23 cellular contexts compared by ENCODE assay signal in genomic region chr11:65685981-65686380, GRCh38. TPM values are rescaled to one million over a fixed set of nuclear protein-coding genes. Genes with fewer than 3 reads are reported as not detected.
DNase-seq lines count a peak whose midpoint lies in the region; ATAC-seq, FAIRE-seq and TF ChIP-seq lines count a peak whose summit lies in the region.
"Had no signal": no experiment of that assay in that cellular context is flagged by ENCODE, and none has a peak within 500 bp of the region (broad histone marks: within the 10 kb centered on the region; RNA-seq: fewer than 3 reads in every experiment).

No MANE protein-coding gene starts in this region.

- TF ChIP-seq RAD21 in H1 (IDR thresholded peaks at IDR 0.05 in 1 of 2, conservative IDR thresholded peaks at IDR 0.05 in 1 of 2; ENCODE audit: low read depth in 2 of 2, low read length in 2 of 2), result no peak

- no peak overlapping the region for H3K14ac ChIP-seq in H1 (ENCODE audit: insufficient read length)

- no peak overlapping the region for H2BK5ac ChIP-seq in H1 (ENCODE audit: low read depth, low read length)

- H2AFZ ChIP-seq in H1 (ENCODE audit: low read length), result no peak overlapping the region

- H3K27me3 Mint-ChIP-seq in CD8-positive, alpha-beta memory T cell, result peaks cover 6 to 19% of the 10 kb centered on the region in 2 donors

- TF ChIP-seq EP300 in H1 (IDR thresholded peaks at IDR 0.05; ENCODE audit: borderline replicate concordance in 1 of 2, low read depth in 2 of 2, low read length in 2 of 2) (no peak), sigmoid colon (IDR thresholded peaks at IDR 0.05) (no peak)

- H3K27me3 ChIP-seq in H1 (replicated peaks in 1 of 4; ENCODE audit: control insufficient read depth in 3 of 4, extremely low read depth in 1 of 4, insufficient read depth in 3 of 4, low read length in 3 of 4) (no peaks in the 10 kb centered on the region), right atrium auricular region (no peaks in the 10 kb centered on the region), sigmoid colon (no peaks in the 10 kb centered on the region)
- no peaks in the 10 kb centered on the region for H3K27me3 ChIP-seq in CD8-positive, alpha-beta memory T cell (ENCODE audit: insufficient read depth, low read length, poor library complexity, severe bottlenecking)
- H3K27me3 ChIP-seq: BLaER1 treated with 17β-estradiol and CSF1 and Interleukin-3, amounts not matched to agents 10 nM and 100 nM; SJCRH30 had no signal

- no peaks in the 10 kb centered on the region for H3K36me3 Mint-ChIP-seq in CD8-positive, alpha-beta memory T cell
- H3K36me3 Mint-ChIP-seq: CD4-positive, alpha-beta memory T cell had no signal

- 86% methylated on average over 7 of the region's 8 CpGs; no CpG with 5 or more reads in 1 of the 2 experiments for WGBS in H1 (ENCODE audit: extremely low coverage in 1 of 2, insufficient coverage in 1 of 2, insufficient read length in 1 of 2, insufficient replicate concordance in 2 of 2, low coverage in 1 of 2, low lambda C conversion rate in 2 of 2, missing lambda C conversion rate in 1 of 2), 2 experiments
- WGBS in sigmoid colon, 2 donors, result 86 to 87% methylated on average over 8 of the region's 8 CpGs

- TF ChIP-seq POLR2A in H1 (IDR thresholded peaks at IDR 0.05; ENCODE audit: control extremely low read depth in 1 of 2, low read depth in 2 of 2, low read length in 2 of 2) (no peak), sigmoid colon (IDR thresholded peaks at IDR 0.05) (no peak)

- no peaks in the 10 kb centered on the region for H3K36me3 ChIP-seq in H1 (ENCODE audit: control insufficient read depth in 2 of 4, insufficient read depth in 4 of 4, low read length in 3 of 4)
- H3K36me3 ChIP-seq in right atrium auricular region, result no peaks in the 10 kb centered on the region
- H3K36me3 ChIP-seq in sigmoid colon, result no peaks in the 10 kb centered on the region
- H3K36me3 ChIP-seq in CD8-positive, alpha-beta memory T cell (ENCODE audit: insufficient read depth, low read length), result no peaks in the 10 kb centered on the region
- H3K36me3 ChIP-seq: BLaER1 treated with 17β-estradiol and CSF1 and Interleukin-3, amounts not matched to agents 10 nM and 100 nM; SJCRH30 had no signal

- no peak overlapping the region for H3K27ac Mint-ChIP-seq in CD8-positive, alpha-beta memory T cell
- H3K27ac Mint-ChIP-seq: CD4-positive, alpha-beta memory T cell had no signal

- POLR2A ChIA-PET in H1 (lab: Charles Lee; ENCODE audit: partially characterized antibody), result interaction anchor here (1.0 kb wide), 1 partner anchor 147 kb away, joined by 3 read pairs; no protein-coding TSS in a partner anchor
- POLR2A ChIA-PET in CD8-positive, alpha-beta memory T cell (lab: Charles Lee), result no interaction called here

- intact Hi-C loops in Right ventricle myocardium superior (cut with DNase I) (no loop called here), sigmoid colon (cut with DNase I) (no loop called here)

- ATAC-seq in Right ventricle myocardium superior (ENCODE audit: poor library complexity) (peak; percentile 63), GM18867 (IDR thresholded peaks at IDR 0.05; ENCODE audit: unreplicated experiment) (no peak), HG02970 (IDR thresholded peaks at IDR 0.05; ENCODE audit: low FRiP score, unreplicated experiment) (no peak)

- H3K4me2 ChIP-seq in H1 (ENCODE audit: insufficient read depth in 1 of 2, low read depth in 2 of 2, low read length in 2 of 2), result no peak overlapping the region
- H3K4me2 ChIP-seq: BLaER1 treated with 17β-estradiol and CSF1 and Interleukin-3, amounts not matched to agents 10 nM and 100 nM had no signal

- H4K91ac ChIP-seq in H1 (replicated peaks; ENCODE audit: insufficient read length, low read length), result no peak overlapping the region

- no peak overlapping the region for H3K18ac ChIP-seq in H1 (ENCODE audit: extremely low read depth, low read length)

- no peaks in the 10 kb centered on the region; a peak in 1 of 7 replicates for H3K4me1 ChIP-seq in H1 (replicated peaks in 1 of 4; ENCODE audit: control insufficient read depth in 3 of 4, insufficient read depth in 4 of 4, low read length in 3 of 4)
- no peaks in the 10 kb centered on the region for H3K4me1 ChIP-seq in right atrium auricular region
- H3K4me1 ChIP-seq in sigmoid colon, result peaks cover 0 to 13% (median 9%) of the 10 kb centered on the region in 4 donors
- no peaks in the 10 kb centered on the region for H3K4me1 ChIP-seq in CD8-positive, alpha-beta memory T cell (ENCODE audit: insufficient read depth, low read length)
- H3K4me1 ChIP-seq: Caco-2, SJCRH30 had no signal

- no peak overlapping the region for H2BK20ac ChIP-seq in H1 (ENCODE audit: low read length)

- H3K9me3 Mint-ChIP-seq in CD8-positive, alpha-beta memory T cell, result no peaks in the 10 kb centered on the region
- H3K9me3 Mint-ChIP-seq: CD4-positive, alpha-beta memory T cell had no signal

- TF ChIP-seq CTCF in H1 (IDR thresholded peaks at IDR 0.05; ENCODE audit: control extremely low read depth in 1 of 3, insufficient read depth in 1 of 3, low read depth in 1 of 3, low read length in 3 of 3) (no peak), right atrium auricular region (IDR thresholded peaks at IDR 0.05) (no peak), sigmoid colon (IDR thresholded peaks at IDR 0.05) (peak in 1 of 4 experiments; percentile 14)

- no peak overlapping the region for H3K23ac ChIP-seq in H1 (ENCODE audit: insufficient read length)

- H3K4me3 Mint-ChIP-seq in CD8-positive, alpha-beta memory T cell, result no peak overlapping the region
- H3K4me3 Mint-ChIP-seq: CD4-positive, alpha-beta memory T cell had no signal

- no peak overlapping the region for H3K4ac ChIP-seq in H1 (replicated peaks; ENCODE audit: insufficient read length, low read depth, low read length)

- H3K4me1 Mint-ChIP-seq in CD8-positive, alpha-beta memory T cell, result no peaks in the 10 kb centered on the region
- H3K4me1 Mint-ChIP-seq: CD4-positive, alpha-beta memory T cell had no signal

- peak overlapping the region; percentile 72 for H2BK120ac ChIP-seq in H1 (replicated peaks; ENCODE audit: low read depth, low read length)

- CTCF ChIA-PET in H1 (lab: Charles Lee; ENCODE audit: partially characterized antibody), result interaction anchor here (0.7 kb wide), 1 partner anchor 92 kb away, joined by 3 read pairs; no protein-coding TSS in a partner anchor
- CTCF ChIA-PET in CD8-positive, alpha-beta memory T cell (lab: Charles Lee), result no interaction called here

- FAIRE-seq in H1 (lab: Jason Lieb, UNC), result no peak
- FAIRE-seq: A204.1, G401.6, RCC 7860 had no signal

- H3K27ac ChIP-seq in H1 (ENCODE audit: low read depth, low read length), result no peak overlapping the region
- H3K27ac ChIP-seq in right atrium auricular region, result peak overlapping the region; percentile 21 to 49
- H3K27ac ChIP-seq in sigmoid colon, result peak overlapping the region; percentile 17 to 75 (median 58)
- H3K27ac ChIP-seq in CD8-positive, alpha-beta memory T cell (ENCODE audit: low read depth, low read length), result no peak overlapping the region
- H3K27ac ChIP-seq: BLaER1 treated with 17β-estradiol and CSF1 and Interleukin-3, amounts not matched to agents 10 nM and 100 nM; SJCRH30 had no signal

- H2AK5ac ChIP-seq in H1 (ENCODE audit: low read depth, low read length), result no peak overlapping the region

- H4K20me1 ChIP-seq in H1 (replicated peaks in 1 of 2; ENCODE audit: control insufficient read depth in 1 of 2, insufficient read depth in 2 of 2, low read length in 2 of 2), result no peaks in the 10 kb centered on the region
- H4K20me1 ChIP-seq: BLaER1 treated with 17β-estradiol and CSF1 and Interleukin-3, amounts not matched to agents 10 nM and 100 nM had no signal

- no peak overlapping the region; a peak in 1 of 7 replicates for H3K9ac ChIP-seq in H1 (replicated peaks in 1 of 4; ENCODE audit: extremely low read depth in 1 of 4, low read depth in 3 of 4, low read length in 3 of 4)
- H3K9ac ChIP-seq: BLaER1 treated with 17β-estradiol and CSF1 and Interleukin-3, amounts not matched to agents 10 nM and 100 nM had no signal

- H2BK12ac ChIP-seq in H1 (ENCODE audit: low read depth, low read length), result no peak overlapping the region

- H3K79me1 ChIP-seq in H1 (ENCODE audit: low read depth, low read length), result no peaks in the 10 kb centered on the region

- H3K23me2 ChIP-seq in H1 (ENCODE audit: low read depth, low read length), result no peaks in the 10 kb centered on the region

- H2BK15ac ChIP-seq in H1 (ENCODE audit: low read length), result no peak overlapping the region

- peak overlapping the region; percentile 84; the same call in 1 of the 2 replicates for H4K8ac ChIP-seq in H1 (ENCODE audit: extremely low read depth, insufficient read depth, low read length)

- H3K56ac ChIP-seq in H1 (replicated peaks; ENCODE audit: insufficient read length, low read depth, low read length), result no peak overlapping the region

- no peak overlapping the region for H4K5ac ChIP-seq in H1 (ENCODE audit: insufficient read length, low read depth, low read length)

- no peaks in the 10 kb centered on the region for H3K79me2 ChIP-seq in H1 (ENCODE audit: control insufficient read depth in 1 of 2, insufficient read depth in 2 of 2, low read length in 2 of 2)

- H3K9me3 ChIP-seq in H1 (ENCODE audit: insufficient read depth in 2 of 2, low read depth in 1 of 2, low read length in 1 of 2) (no peaks in the 10 kb centered on the region), right atrium auricular region (no peaks in the 10 kb centered on the region), sigmoid colon (no peaks in the 10 kb centered on the region)
- no peaks in the 10 kb centered on the region for H3K9me3 ChIP-seq in CD8-positive, alpha-beta memory T cell (ENCODE audit: low read length)
- H3K9me3 ChIP-seq: BLaER1 treated with 17β-estradiol and CSF1 and Interleukin-3, amounts not matched to agents 10 nM and 100 nM; Caco-2; SJCRH30 had no signal

- DNase-seq in H1 (ENCODE audit: low read depth in 1 of 2, low spot score in 2 of 2) (no peak), Right ventricle myocardium superior (no peak), right atrium auricular region (ENCODE audit: low spot score) (no peak), sigmoid colon (peak; percentile 74), H4 (ENCODE audit: low spot score) (no peak)
- DNase-seq in CD8-positive, alpha-beta memory T cell, result no peak
- DNase-seq: Caco-2; CD4-positive, alpha-beta memory T cell; Karpas-422; NCI-H1092 treated with DMSO at 0.1 percent for 48 hours; NCI-H1436; NCI-H187 treated with DMSO at 0.1 percent for 48 hours; NCI-H2171 treated with DMSO at 0.1 percent for 48 hours; NCI-H446; NCI-H524 treated with DMSO at 0.1 percent for 48 hours; NCI-H774; SJCRH30 had no signal

- H3K4me3 ChIP-seq in H1 (ENCODE audit: extremely low read depth in 1 of 4, insufficient read depth in 2 of 4, low read depth in 3 of 4, low read length in 4 of 4) (no peak overlapping the region), right atrium auricular region (no peak overlapping the region), sigmoid colon (no peak overlapping the region)
- H3K4me3 ChIP-seq in CD8-positive, alpha-beta memory T cell (ENCODE audit: low read length), result no peak overlapping the region
- H3K4me3 ChIP-seq: BLaER1 treated with 17β-estradiol and CSF1 and Interleukin-3, amounts not matched to agents 10 nM and 100 nM; SJCRH30 had no signal

RNA-seq across cellular contexts. Expression of gene RELA, which starts 23.3 kb away (rescaled TPM):
- total RNA-seq in H1 (2021; fragmentation: NEBNext Ultra II Directional; extraction: Animal tissue kit (Norgen Biotek cat#: 25700)), result 25.5 and 27.5 TPM in 2 replicates
- polyA plus RNA-seq in H1 (2011; rRNA removed) (21.9 and 28.8 TPM in 2 replicates), sigmoid colon (10 to 100 TPM; 33.6 to 45.6 (median 37.5) TPM)
- 13.3 TPM for polyA plus RNA-seq in H1 (2011; cell fraction: cytosol; rRNA removed)
- 67.2 TPM for polyA plus RNA-seq in H1 (2011; cell fraction: nucleus; rRNA removed)
- 22.2 to 30.9 TPM (median 25.1 TPM) in 4 replicates for polyA plus RNA-seq in H1 (2012, experiment 1 of 2)
- polyA plus RNA-seq in H1 (2012, experiment 2 of 2), result 24.7 TPM
- polyA plus RNA-seq in H1 (2013, experiment 1 of 2), result 23.9 TPM
- polyA plus RNA-seq in H1 (2013, experiment 2 of 2), result 22.6 TPM
- 20.0 and 30.6 TPM in 2 replicates for polyA minus RNA-seq in H1 (2011; rRNA and poly(A)+ RNA removed)
- polyA minus RNA-seq in H1 (2011; cell fraction: cytosol; rRNA and poly(A)+ RNA removed), result 13.8 TPM
- 29.0 TPM for polyA minus RNA-seq in H1 (2011; cell fraction: nucleus; rRNA and poly(A)+ RNA removed)
- total RNA-seq in Right ventricle myocardium superior (31.0 TPM), right atrium auricular region (10 to 100 TPM; 30.7 to 54.9 TPM), sigmoid colon (10 to 100 TPM; 36.4 to 62.6 (median 46.9) TPM)
- 10 to 100 TPM; 87.3 to 89.7 TPM for total RNA-seq in CD8-positive, alpha-beta memory T cell
- polyA plus RNA-seq in CD8-positive, alpha-beta memory T cell, result 76.0 TPM
- total RNA-seq in H4 (2014; rRNA removed; shearing (Covaris generic)), result 26.3 and 48.1 TPM in 2 replicates

RNA-seq across cellular contexts. Expression of gene KAT5, which starts 26.1 kb away (rescaled TPM):
- 36.4 and 37.4 TPM in 2 replicates for total RNA-seq in H1 (2021; fragmentation: NEBNext Ultra II Directional; extraction: Animal tissue kit (Norgen Biotek cat#: 25700))
- polyA plus RNA-seq in H1 (2011; rRNA removed) (26.7 and 35.0 TPM in 2 replicates), sigmoid colon (10 to 100 TPM; 51.1 to 81.0 (median 53.9) TPM)
- 39.6 TPM for polyA plus RNA-seq in H1 (2011; cell fraction: cytosol; rRNA removed)
- polyA plus RNA-seq in H1 (2011; cell fraction: nucleus; rRNA removed), result 67.1 TPM
- polyA plus RNA-seq in H1 (2012, experiment 1 of 2), result 19.6 to 41.0 TPM (median 38.0 TPM) in 4 replicates
- 26.3 TPM for polyA plus RNA-seq in H1 (2012, experiment 2 of 2)
- 19.6 TPM for polyA plus RNA-seq in H1 (2013, experiment 1 of 2)
- 18.0 TPM for polyA plus RNA-seq in H1 (2013, experiment 2 of 2)
- polyA minus RNA-seq in H1 (2011; rRNA and poly(A)+ RNA removed), result 59.7 and 65.6 TPM in 2 replicates
- polyA minus RNA-seq in H1 (2011; cell fraction: cytosol; rRNA and poly(A)+ RNA removed), result 28.3 TPM
- polyA minus RNA-seq in H1 (2011; cell fraction: nucleus; rRNA and poly(A)+ RNA removed), result 48.7 TPM
- total RNA-seq in Right ventricle myocardium superior (40.8 TPM), right atrium auricular region (10 to 100 TPM; 29.7 to 50.1 TPM), sigmoid colon (10 to 100 TPM; 58.4 to 92.7 (median 74.7) TPM)
- 10 to 100 TPM; 79.9 to 87.1 TPM for total RNA-seq in CD8-positive, alpha-beta memory T cell
- 49.5 TPM for polyA plus RNA-seq in CD8-positive, alpha-beta memory T cell
- 39.1 and 45.1 TPM in 2 replicates for total RNA-seq in H4 (2014; rRNA removed; shearing (Covaris generic))

RNA-seq across cellular contexts. Expression of gene RNASEH2C, which starts 34.6 kb away (rescaled TPM):
- total RNA-seq in H1 (2021; fragmentation: NEBNext Ultra II Directional; extraction: Animal tissue kit (Norgen Biotek cat#: 25700)), result 37.9 and 40.2 TPM in 2 replicates
- 60.3 and 74.8 TPM in 2 replicates for polyA plus RNA-seq in H1 (2011; rRNA removed)
- 61.0 TPM for polyA plus RNA-seq in H1 (2011; cell fraction: cytosol; rRNA removed)
- polyA plus RNA-seq in H1 (2011; cell fraction: nucleus; rRNA removed), result 53.6 TPM
- polyA plus RNA-seq in H1 (2012, experiment 1 of 2), result 22.2 to 39.2 TPM (median 31.6 TPM) in 4 replicates
- 22.1 TPM for polyA plus RNA-seq in H1 (2012, experiment 2 of 2)
- polyA plus RNA-seq in H1 (2013, experiment 1 of 2), result 30.3 TPM
- polyA plus RNA-seq in H1 (2013, experiment 2 of 2), result 31.1 TPM
- polyA minus RNA-seq in H1 (2011; rRNA and poly(A)+ RNA removed), result 6.7 and 10.2 TPM in 2 replicates
- polyA minus RNA-seq in H1 (2011; cell fraction: cytosol; rRNA and poly(A)+ RNA removed), result 26.4 TPM
- 27.1 TPM for polyA minus RNA-seq in H1 (2011; cell fraction: nucleus; rRNA and poly(A)+ RNA removed)
- 49.5 TPM for total RNA-seq in Right ventricle myocardium superior
- 100 to 1,000 TPM; 105 to 194 TPM for total RNA-seq in right atrium auricular region
- total RNA-seq in sigmoid colon, result 100 to 1,000 TPM; 120 to 168 (median 146) TPM
- 10 to 100 TPM; 45.6 to 68.1 (median 55.7) TPM for polyA plus RNA-seq in sigmoid colon
- total RNA-seq in CD8-positive, alpha-beta memory T cell, result 100 to 1,000 TPM; 106 to 114 TPM
- polyA plus RNA-seq in CD8-positive, alpha-beta memory T cell, result 87.7 TPM
- total RNA-seq in H4 (2014; rRNA removed; shearing (Covaris generic)), result 24.2 and 36.1 TPM in 2 replicates

RNA-seq across cellular contexts. Expression of gene SIPA1, which starts 48.1 kb away (rescaled TPM):
- total RNA-seq in H1 (2021; fragmentation: NEBNext Ultra II Directional; extraction: Animal tissue kit (Norgen Biotek cat#: 25700)), result 67.5 and 72.2 TPM in 2 replicates
- polyA plus RNA-seq in H1 (2011; rRNA removed) (35.3 and 59.2 TPM in 2 replicates), sigmoid colon (10 to 100 TPM; 20.3 to 53.6 (median 34.8) TPM)
- polyA plus RNA-seq in H1 (2011; cell fraction: cytosol; rRNA removed), result 35.5 TPM
- 111 TPM for polyA plus RNA-seq in H1 (2011; cell fraction: nucleus; rRNA removed)
- polyA plus RNA-seq in H1 (2012, experiment 1 of 2), result 26.3 to 53.9 TPM (median 48.6 TPM) in 4 replicates
- polyA plus RNA-seq in H1 (2012, experiment 2 of 2), result 37.6 TPM
- polyA plus RNA-seq in H1 (2013, experiment 1 of 2), result 74.5 TPM
- 69.1 TPM for polyA plus RNA-seq in H1 (2013, experiment 2 of 2)
- 17.6 and 30.3 TPM in 2 replicates for polyA minus RNA-seq in H1 (2011; rRNA and poly(A)+ RNA removed)
- polyA minus RNA-seq in H1 (2011; cell fraction: cytosol; rRNA and poly(A)+ RNA removed), result 39.3 TPM
- polyA minus RNA-seq in H1 (2011; cell fraction: nucleus; rRNA and poly(A)+ RNA removed), result 48.9 TPM
- total RNA-seq in Right ventricle myocardium superior (22.5 TPM), right atrium auricular region (10 to 100 TPM; 14.5 to 29.6 TPM), sigmoid colon (10 to 100 TPM; 19.9 to 30.7 (median 28.2) TPM)
- 100 to 1,000 TPM; 111 to 123 TPM for total RNA-seq in CD8-positive, alpha-beta memory T cell
- 335 TPM for polyA plus RNA-seq in CD8-positive, alpha-beta memory T cell
- total RNA-seq in H4 (2014; rRNA removed; shearing (Covaris generic)), result 11.3 and 18.4 TPM in 2 replicates

Comparison
In these comparisons a context has a peak if more than half of its experiments do, and no peak if none do; other contexts are left out.
1. H3K27ac ChIP-seq: peak in right atrium auricular region (2 of 2) and sigmoid colon (4 of 4); none in H1 (single experiment) and CD8-positive, alpha-beta memory T cell (single experiment).